8 cellular contexts compared by ENCODE assay signal in the genomic region with DNA sequence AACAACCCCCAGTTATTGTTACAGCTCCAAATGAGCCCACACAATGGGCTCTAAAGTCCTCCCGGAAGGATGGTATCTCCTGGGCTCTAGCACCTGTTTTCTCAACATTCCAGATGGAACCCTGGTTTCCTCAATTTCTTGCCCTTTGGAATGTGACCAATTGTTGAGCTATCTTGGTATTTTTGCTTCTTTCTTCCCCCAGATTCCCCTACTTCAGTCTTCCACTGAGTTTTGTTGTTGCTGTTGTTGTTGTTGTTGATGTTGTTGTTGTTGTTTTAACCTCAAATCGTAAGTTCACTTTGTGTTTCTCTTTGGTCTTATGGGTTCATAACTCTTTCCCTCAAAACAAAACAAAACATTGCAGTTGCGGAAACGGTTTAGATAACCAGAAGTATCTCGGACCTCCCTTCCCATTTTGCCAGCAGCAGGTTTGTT. TPM values are rescaled to one million over a fixed set of nuclear protein-coding genes. Genes with fewer than 3 reads are reported as not detected.
DNase-seq lines count a peak whose midpoint lies in the region; ATAC-seq, FAIRE-seq and TF ChIP-seq lines count a peak whose summit lies in the region.

No MANE protein-coding gene starts in this region.

- no peak for TF ChIP-seq CTCF in BE2C (IDR thresholded peaks at IDR 0.05; ENCODE audit: low read depth, low read length)
- no peak for TF ChIP-seq CTCF in astrocyte (IDR thresholded peaks at IDR 0.05; ENCODE audit: insufficient read depth, low read depth, low read length)
- TF ChIP-seq CTCF in lung (IDR thresholded peaks at IDR 0.05; ENCODE audit: control extremely low read depth, extremely low read depth), result no peak

- H3K36me3 Mint-ChIP-seq in astrocyte (ENCODE audit: low read depth, unreplicated experiment), result no peaks in the 10 kb centered on the region

- H3K79me2 ChIP-seq in astrocyte (ENCODE audit: insufficient read depth, low read length), result peaks cover 40% of the 10 kb centered on the region

- no peaks in the 10 kb centered on the region for H3K9me3 Mint-ChIP-seq in astrocyte (ENCODE audit: unreplicated experiment)

- peak overlapping the region; percentile 14 for H3K27ac ChIP-seq in astrocyte (ENCODE audit: low read depth, low read length)
- H3K27ac ChIP-seq in lung (ENCODE audit: low read depth in 1 of 2, low read length in 1 of 2), result peak overlapping the region; percentile 81

- 2% methylated on average over 5 of the region's 5 CpGs for WGBS in lung, 2 donors

- H3K27me3 Mint-ChIP-seq in astrocyte (ENCODE audit: low read depth, unreplicated experiment), result no peaks in the 10 kb centered on the region

- H3K4me1 ChIP-seq in BE2C, result 0 out of 2 replicates have a peak, but pooled peaks cover 6% of the 10 kb centered on the region
- H3K4me1 ChIP-seq in astrocyte (ENCODE audit: insufficient read depth, low read length), result peaks cover 15% of the 10 kb centered on the region
- peaks cover 3 to 9% of the 10 kb centered on the region in 2 donors for H3K4me1 ChIP-seq in lung (ENCODE audit: control insufficient read depth in 2 of 2, insufficient read depth in 2 of 2, low read length in 2 of 2)

- peak overlapping the region; percentile 75 for H3K27ac Mint-ChIP-seq in astrocyte (ENCODE audit: unreplicated experiment)

- H3K9me3 ChIP-seq in BE2C, result 0 out of 2 replicates have a peak, but pooled peaks cover 2% of the 10 kb centered on the region
- no peaks in the 10 kb centered on the region for H3K9me3 ChIP-seq in astrocyte (ENCODE audit: insufficient read depth, low read depth, low read length)
- H3K9me3 ChIP-seq in lung (ENCODE audit: control insufficient read depth in 2 of 2, insufficient read depth in 1 of 2, low read length in 1 of 2), result no peaks in the 10 kb centered on the region

- FAIRE-seq in astrocyte (lab: Jason Lieb, UNC), result no peak

- peak overlapping the region; percentile 66 for H2AFZ ChIP-seq in astrocyte (ENCODE audit: low read depth, low read length)

- peak overlapping the region; percentile 95 for H3K4me3 Mint-ChIP-seq in astrocyte (ENCODE audit: unreplicated experiment)

- peak overlapping the region; percentile 99 for H3K4me3 ChIP-seq in BE2C (ENCODE audit: low read depth, low read length)
- peak overlapping the region; percentile 99 for H3K4me3 ChIP-seq in astrocyte (ENCODE audit: insufficient read depth, low read depth, low read length)
- peak overlapping the region; percentile 33 for H3K4me3 ChIP-seq in lung

- DNase-seq in BE2C, result no peak
- DNase-seq in astrocyte (ENCODE audit: low read depth), result no peak
- DNase-seq in lung (ENCODE audit: low spot score), result no peak
- no peak for DNase-seq in stimulated activated naive CD4-positive, alpha-beta T cell treated with Interleukin-2 at 50 U/mL for 16 hours (lab: John Stamatoyannopoulos, UW)
- DNase-seq in DMS153 treated with DMSO at 0.1 percent for 48 hours (lab: John Stamatoyannopoulos, UW; ENCODE audit: unreplicated experiment), result no peak

- peaks cover 15% of the 10 kb centered on the region for H3K4me1 Mint-ChIP-seq in astrocyte (ENCODE audit: low read depth, unreplicated experiment)

- H3K9ac ChIP-seq in astrocyte (ENCODE audit: low read length), result peak overlapping the region; percentile 97

- ATAC-seq in HG02759 (IDR thresholded peaks at IDR 0.05; ENCODE audit: unreplicated experiment) (peak; percentile 6), lung (ENCODE audit: insufficient read depth, low FRiP score) (no peak), HG03571 (IDR thresholded peaks at IDR 0.05; ENCODE audit: unreplicated experiment) (no peak), HG02870 (IDR thresholded peaks at IDR 0.05; ENCODE audit: unreplicated experiment) (no peak)

- H3K36me3 ChIP-seq in BE2C (peaks cover 15% of the 10 kb centered on the region), astrocyte (ENCODE audit: insufficient read depth, low read length) (peaks cover 2% of the 10 kb centered on the region), lung (ENCODE audit: control insufficient read depth in 2 of 2, insufficient read depth in 2 of 2, low read length in 2 of 2) (peaks cover 0 to 6% of the 10 kb centered on the region in 2 donors)

- H3K27me3 ChIP-seq in BE2C (no peaks in the 10 kb centered on the region), astrocyte (ENCODE audit: insufficient read depth, low read length) (no peaks in the 10 kb centered on the region), lung (ENCODE audit: control insufficient read depth, insufficient read depth) (no peaks in the 10 kb centered on the region)

- H3K4me2 ChIP-seq in astrocyte (ENCODE audit: low read length), result peak overlapping the region; percentile 83

- peaks cover 23% of the 10 kb centered on the region for H4K20me1 ChIP-seq in astrocyte (ENCODE audit: insufficient read depth, low read length)

RNA-seq across cellular contexts. Expression of gene DDX23, which starts 0.8 kb away (rescaled TPM):
- 209 TPM for polyA plus RNA-seq in BE2C (2012; ENCODE audit: insufficient read depth, insufficient read length, low read depth)
- total RNA-seq in astrocyte (66.7 and 77.1 TPM in 2 replicates), lung (10 to 100 TPM; 62.9 to 86.7 TPM)
- polyA plus RNA-seq in lung, result 10 to 100 TPM; 36.6 to 60.5 TPM

RNA-seq across cellular contexts. Expression of gene RND1, which starts 12.9 kb away (rescaled TPM):
- polyA plus RNA-seq in BE2C (2012; ENCODE audit: insufficient read depth, insufficient read length, low read depth), result not detected
- total RNA-seq in astrocyte, result 2.2 and 2.4 TPM in 2 replicates
- 1 to 10 TPM; 5.3 to 8.6 TPM for total RNA-seq in lung
- polyA plus RNA-seq in lung, result 10 to 100 TPM; 22.0 to 80.5 TPM

RNA-seq across cellular contexts. Expression of gene CACNB3, which starts 34.5 kb away (rescaled TPM):
- 15.5 TPM for polyA plus RNA-seq in BE2C (2012; ENCODE audit: insufficient read depth, insufficient read length, low read depth)
- 36.2 and 40.5 TPM in 2 replicates for total RNA-seq in astrocyte
- 10 to 100 TPM; 12.3 to 33.1 TPM for total RNA-seq in lung
- polyA plus RNA-seq in lung, result 1 to 10 TPM; 8.3 to 9.9 TPM

Comparison
In these comparisons a context has a peak if more than half of its experiments do, and no peak if none do; other contexts are left out.
1. H3K4me3 ChIP-seq: peak in every context shown above with its lines; median percentile 99 in BE2C; 99 in astrocyte; 33 in lung.